8 cellular contexts compared by ENCODE assay signal in the genomic region with DNA sequence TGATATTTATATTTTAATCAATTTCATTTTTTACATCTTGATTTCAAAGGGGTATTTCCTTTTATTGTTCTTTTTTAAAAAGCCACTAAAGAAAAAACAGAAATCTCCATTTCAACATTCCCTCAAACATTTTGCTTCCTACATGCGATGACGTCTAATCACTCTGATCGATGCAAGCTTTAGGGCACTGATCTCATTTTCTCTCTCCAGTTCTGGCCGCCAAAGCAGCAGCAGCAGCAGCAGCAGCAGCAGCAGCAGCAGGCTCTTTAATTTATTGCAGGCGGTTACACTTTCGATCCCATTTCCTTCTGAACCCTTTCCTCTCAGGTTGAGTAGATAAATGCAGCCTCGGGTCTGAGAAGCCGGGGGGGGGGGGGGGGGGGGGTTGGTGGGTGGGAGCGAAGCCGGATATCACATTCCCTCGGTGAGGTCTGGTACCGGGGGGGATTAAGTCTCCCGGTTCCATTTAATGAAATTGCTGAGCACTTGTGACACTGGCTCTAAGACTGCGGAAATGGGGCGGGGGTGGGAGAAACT. TPM values are rescaled to one million over a fixed set of nuclear protein-coding genes. Genes with fewer than 3 reads are reported as not detected.
DNase-seq lines count a peak whose midpoint lies in the region; ATAC-seq and TF ChIP-seq lines count a peak whose summit lies in the region.

No MANE protein-coding gene starts in this region.

- H3K27me3 ChIP-seq in gastroesophageal sphincter = peaks cover 2% of the 10 kb centered on the region

- no peak for TF ChIP-seq CTCF in gastroesophageal sphincter (IDR thresholded peaks at IDR 0.05)

- WGBS in gastroesophageal sphincter (ENCODE audit: low coverage in 1 of 2), 2 donors = 0 to 1% methylated on average over 7 to 11 of the region's 15 CpGs

- H3K4me1 ChIP-seq in gastroesophageal sphincter = peaks cover 0 to 45% (median 0%) of the 10 kb centered on the region in 3 donors

- H3K36me3 ChIP-seq in gastroesophageal sphincter = no peaks in the 10 kb centered on the region

- TF ChIP-seq EP300 in gastroesophageal sphincter (IDR thresholded peaks at IDR 0.05) = no peak

- ATAC-seq in HG03354 (IDR thresholded peaks at IDR 0.05; ENCODE audit: poor library complexity, severe bottlenecking, unreplicated experiment) (peak; percentile 19), gastroesophageal sphincter (no peak), GM19328 (IDR thresholded peaks at IDR 0.05; ENCODE audit: unreplicated experiment) (no peak), HG02678 (IDR thresholded peaks at IDR 0.05; ENCODE audit: unreplicated experiment) (no peak)

- no peaks in the 10 kb centered on the region for H3K9me3 ChIP-seq in gastroesophageal sphincter

- peak overlapping the region in 3 of 4 donors; percentile 81 to 87 (median 86) for H3K27ac ChIP-seq in gastroesophageal sphincter

- H3K4me3 ChIP-seq in gastroesophageal sphincter (peak overlapping the region; percentile 84 to 88), skeletal muscle cell (ENCODE audit: low read depth, low read length) (peak overlapping the region; percentile 72)

- TF ChIP-seq POLR2A in gastroesophageal sphincter (IDR thresholded peaks at IDR 0.05) = no peak

- DNase-seq in DMS53 (lab: John Stamatoyannopoulos, UW) (peak; percentile 76), UCSD-AML1 (lab: John Stamatoyannopoulos, UW; ENCODE audit: unreplicated experiment) (peak; percentile 57), skeletal muscle cell (ENCODE audit: low read depth) (no peak), SW480 (ENCODE audit: low spot score) (no peak)

RNA-seq across cellular contexts. Expression of gene PCDH7, which starts 3.4 kb away (rescaled TPM):
- 100 to 1,000 TPM; 225 to 364 (median 314) TPM for total RNA-seq in gastroesophageal sphincter

Comparison
In these comparisons a context has a peak if more than half of its experiments do, and no peak if none do; other contexts are left out.
1. DNase-seq: peak in DMS53 (single experiment) and UCSD-AML1 (single experiment); none in skeletal muscle cell (single experiment) and SW480 (single experiment).